In genomic region chr12:47717443-47718193, GRCh38 we compare ENCODE assay signal across 9 cellular contexts. TPM values are rescaled to one million over a fixed set of nuclear protein-coding genes. Genes with fewer than 3 reads are reported as not detected.
A peak's percentile ranks its signal among the peaks of the same experiment; 100 is the strongest.
DNase-seq lines count a peak whose midpoint lies in the region; ATAC-seq and TF ChIP-seq lines count a peak whose summit lies in the region.
"Had no signal": no experiment of that assay in that cellular context is flagged by ENCODE, and none has a peak within 500 bp of the region (broad histone marks: within the 10 kb centered on the region; RNA-seq: fewer than 3 reads in every experiment).

No MANE protein-coding gene starts in this region.

- no peaks in the 10 kb centered on the region for H3K36me3 Mint-ChIP-seq in Calu3 (ENCODE audit: insufficient read depth, unreplicated experiment)
- no peaks in the 10 kb centered on the region for H3K36me3 Mint-ChIP-seq in activated T-helper 2 cell treated with anti-CD3 and anti-CD28 coated beads, Interferon-gamma antibody, Interleukin-2, Interleukin-4, amounts not matched to agents 10 μg/mL and 5 μg/mL and 100 μg/mL, durations not matched to agents 14 hours and 24 hours and 36 hours (ENCODE audit: low read depth)

- H3K9me3 ChIP-seq in NT2/D1 (ENCODE audit: insufficient read depth, low read length) (no peaks in the 10 kb centered on the region), suprapubic skin (no peaks in the 10 kb centered on the region)

- H3K4me1 ChIP-seq in NT2/D1 (ENCODE audit: insufficient read depth, insufficient read length), result peaks cover 3% of the 10 kb centered on the region
- H3K4me1 ChIP-seq in suprapubic skin, result peaks cover 51% of the 10 kb centered on the region

- no peak overlapping the region for H3K27ac Mint-ChIP-seq in Calu3 (ENCODE audit: unreplicated experiment)
- peak overlapping the region; percentile 14 for H3K27ac Mint-ChIP-seq in activated T-helper 2 cell treated with anti-CD3 and anti-CD28 coated beads, Interferon-gamma antibody, Interleukin-2, Interleukin-4, amounts not matched to agents 10 μg/mL and 5 μg/mL and 100 μg/mL, durations not matched to agents 14 hours and 24 hours and 36 hours

- H3K9ac ChIP-seq in NT2/D1 (ENCODE audit: insufficient read length, low read depth), result no peak overlapping the region

- peak; percentile 43 for DNase-seq in Calu3
- peak in 1 of 2 experiments; percentile 40 for DNase-seq in HL-60 (ENCODE audit: low read depth in 1 of 2, low spot score in 1 of 2)
- DNase-seq in NT2/D1 (ENCODE audit: low read depth, low spot score), result peak; percentile 84
- peak; percentile 49 for DNase-seq in activated T-helper 2 cell treated with anti-CD3 and anti-CD28 coated beads, Interferon-gamma antibody, Interleukin-2, Interleukin-4, amounts not matched to agents 10 μg/mL and 5 μg/mL and 100 μg/mL, durations not matched to agents 14 hours and 24 hours and 36 hours (ENCODE audit: low spot score)
- DNase-seq in fibroblast of peridontal ligament (ENCODE audit: extremely low read depth), result peak; percentile 91
- DNase-seq in myocyte (ENCODE audit: low read depth), result peak; percentile 79
- DNase-seq in suprapubic skin (ENCODE audit: low spot score in 2 of 2), result peak in 1 of 2 donors; percentile 90

- peaks cover 12% of the 10 kb centered on the region for H3K4me1 Mint-ChIP-seq in Calu3 (ENCODE audit: low read depth, unreplicated experiment)
- H3K4me1 Mint-ChIP-seq in activated T-helper 2 cell treated with anti-CD3 and anti-CD28 coated beads, Interferon-gamma antibody, Interleukin-2, Interleukin-4, amounts not matched to agents 10 μg/mL and 5 μg/mL and 100 μg/mL, durations not matched to agents 14 hours and 24 hours and 36 hours (ENCODE audit: low read depth), result peaks cover 34% of the 10 kb centered on the region

- H3K27ac ChIP-seq in HL-60 (replicated peaks) (no peak overlapping the region), suprapubic skin (peak overlapping the region; percentile 90)

- no peaks in the 10 kb centered on the region for H3K27me3 Mint-ChIP-seq in Calu3 (ENCODE audit: unreplicated experiment)
- H3K27me3 Mint-ChIP-seq in activated T-helper 2 cell treated with anti-CD3 and anti-CD28 coated beads, Interferon-gamma antibody, Interleukin-2, Interleukin-4, amounts not matched to agents 10 μg/mL and 5 μg/mL and 100 μg/mL, durations not matched to agents 14 hours and 24 hours and 36 hours (ENCODE audit: low read depth), result no peaks in the 10 kb centered on the region

- CTCF ChIA-PET in Calu3 (lab: Charles Lee), result no interaction called here

- no peak for TF ChIP-seq POLR2A in suprapubic skin (IDR thresholded peaks at IDR 0.05)

- no peak for TF ChIP-seq CTCF in Calu3 (IDR thresholded peaks at IDR 0.05; ENCODE audit: unreplicated experiment)
- TF ChIP-seq CTCF in HL-60 (IDR thresholded peaks at IDR 0.05; ENCODE audit: insufficient read depth, low read length), result peak; percentile 43
- peak; percentile 63 to 87 for TF ChIP-seq CTCF in suprapubic skin (IDR thresholded peaks at IDR 0.05)

- H3K36me3 ChIP-seq in NT2/D1 (ENCODE audit: insufficient read depth, insufficient read length, low read length), result peaks cover 4% of the 10 kb centered on the region
- peaks cover 11% of the 10 kb centered on the region for H3K36me3 ChIP-seq in suprapubic skin

- ATAC-seq in GM21717 (IDR thresholded peaks at IDR 0.05; ENCODE audit: unreplicated experiment), result no peak

- H3K4me3 ChIP-seq in HL-60 (replicated peaks; ENCODE audit: insufficient read depth, low read length) (no peak overlapping the region), NT2/D1 (ENCODE audit: insufficient read length, low read depth) (no peak overlapping the region), suprapubic skin (no peak overlapping the region)

- no peak for TF ChIP-seq EP300 in suprapubic skin (IDR thresholded peaks at IDR 0.05)

- no peak overlapping the region for H3K4me3 Mint-ChIP-seq in Calu3 (ENCODE audit: low read depth, unreplicated experiment)
- H3K4me3 Mint-ChIP-seq in activated T-helper 2 cell treated with anti-CD3 and anti-CD28 coated beads, Interferon-gamma antibody, Interleukin-2, Interleukin-4, amounts not matched to agents 10 μg/mL and 5 μg/mL and 100 μg/mL, durations not matched to agents 14 hours and 24 hours and 36 hours (ENCODE audit: low read depth), result no peak overlapping the region

- intact Hi-C loops in Calu3 (cut with micrococcal nuclease; ENCODE audit: unreplicated experiment), result no loop called here
- intact Hi-C loops in activated T-helper 2 cell treated with anti-CD3 and anti-CD28 coated beads, Interferon-gamma antibody, Interleukin-2, Interleukin-4, amounts not matched to agents 10 μg/mL and 5 μg/mL and 100 μg/mL, durations not matched to agents 14 hours and 24 hours and 36 hours (cut with micrococcal nuclease), result no loop called here

- no peaks in the 10 kb centered on the region for H3K27me3 ChIP-seq in HL-60 (ENCODE audit: insufficient read depth, poor library complexity, severe bottlenecking)
- no peaks in the 10 kb centered on the region for H3K27me3 ChIP-seq in NT2/D1 (ENCODE audit: insufficient read depth, insufficient read length)
- no peaks in the 10 kb centered on the region for H3K27me3 ChIP-seq in suprapubic skin

- BruUV-seq in Calu3 (replicated peaks; lab: Mats Ljungman, UMichigan), result no TSS peak

- 12% methylated on average over 13 of the region's 13 CpGs for WGBS in suprapubic skin

- H3K9me3 Mint-ChIP-seq in Calu3 (ENCODE audit: low read depth, unreplicated experiment), result no peaks in the 10 kb centered on the region
- no peaks in the 10 kb centered on the region for H3K9me3 Mint-ChIP-seq in activated T-helper 2 cell treated with anti-CD3 and anti-CD28 coated beads, Interferon-gamma antibody, Interleukin-2, Interleukin-4, amounts not matched to agents 10 μg/mL and 5 μg/mL and 100 μg/mL, durations not matched to agents 14 hours and 24 hours and 36 hours

RNA-seq across cellular contexts. Expression of gene ENDOU, which starts 7.7 kb away (rescaled TPM):
- total RNA-seq in Calu3 (2022) (0.42 TPM in 1 of 2 replicates, not detected in the other), myocyte (not detected in 2 replicates), suprapubic skin (10 to 100 TPM in 3 of 4 donors, 1 to 10 TPM in 1; 3.5 to 36.1 (median 20.8) TPM)
- not detected in 2 replicates for total RNA-seq in activated T-helper 2 cell treated with anti-CD3 and anti-CD28 coated beads, Interferon-gamma antibody, Interleukin-2, Interleukin-4, amounts not matched to agents 10 μg/mL and 5 μg/mL and 100 μg/mL, durations not matched to agents 14 hours and 24 hours and 36 hours
- 0.09 TPM for polyA plus RNA-seq in myocyte (2012)
- total RNA-seq: T-helper 2 cell treated with Interferon-gamma antibody and Interleukin-4, amounts not matched to agents 100 ng/mL and 5 ng/mL, for 36 hours had no signal

RNA-seq across cellular contexts. Expression of gene RPAP3, which starts 11.8 kb away (rescaled TPM):
- total RNA-seq in Calu3 (2022) (29.7 and 33.5 TPM in 2 replicates), myocyte (16.3 and 19.7 TPM in 2 replicates), suprapubic skin (10 to 100 TPM; 11.7 to 25.5 (median 19.4) TPM)
- total RNA-seq in activated T-helper 2 cell treated with anti-CD3 and anti-CD28 coated beads, Interferon-gamma antibody, Interleukin-2, Interleukin-4, amounts not matched to agents 10 μg/mL and 5 μg/mL and 100 μg/mL, durations not matched to agents 14 hours and 24 hours and 36 hours, result 57.4 and 58.7 TPM in 2 replicates
- polyA plus RNA-seq in myocyte (2012), result 12.8 TPM

RNA-seq across cellular contexts. Expression of gene RAPGEF3, which starts 41.1 kb away (rescaled TPM):
- total RNA-seq in Calu3 (2022), result 8.2 and 11.0 TPM in 2 replicates
- 1.8 and 2.7 TPM in 2 replicates for total RNA-seq in activated T-helper 2 cell treated with anti-CD3 and anti-CD28 coated beads, Interferon-gamma antibody, Interleukin-2, Interleukin-4, amounts not matched to agents 10 μg/mL and 5 μg/mL and 100 μg/mL, durations not matched to agents 14 hours and 24 hours and 36 hours
- total RNA-seq in myocyte, result 0.47 and 0.62 TPM in 2 replicates
- 5.5 TPM for polyA plus RNA-seq in myocyte (2012)
- 10 to 100 TPM in 3 of 4 donors, 1 to 10 TPM in 1; 9.3 to 48.9 (median 20.0) TPM for total RNA-seq in suprapubic skin

RNA-seq across cellular contexts. Expression of gene SLC48A1, which starts 55.4 kb away (rescaled TPM):
- total RNA-seq in Calu3 (2022), result 17.0 and 17.2 TPM in 2 replicates
- total RNA-seq in activated T-helper 2 cell treated with anti-CD3 and anti-CD28 coated beads, Interferon-gamma antibody, Interleukin-2, Interleukin-4, amounts not matched to agents 10 μg/mL and 5 μg/mL and 100 μg/mL, durations not matched to agents 14 hours and 24 hours and 36 hours, result 7.3 and 7.4 TPM in 2 replicates
- total RNA-seq in myocyte, result 4.0 and 7.5 TPM in 2 replicates
- polyA plus RNA-seq in myocyte (2012), result 52.2 TPM
- total RNA-seq in suprapubic skin, result 10 to 100 TPM; 38.2 to 53.6 (median 44.7) TPM
